ENCODE assay signal across 20 cellular contexts in the genomic region with DNA sequence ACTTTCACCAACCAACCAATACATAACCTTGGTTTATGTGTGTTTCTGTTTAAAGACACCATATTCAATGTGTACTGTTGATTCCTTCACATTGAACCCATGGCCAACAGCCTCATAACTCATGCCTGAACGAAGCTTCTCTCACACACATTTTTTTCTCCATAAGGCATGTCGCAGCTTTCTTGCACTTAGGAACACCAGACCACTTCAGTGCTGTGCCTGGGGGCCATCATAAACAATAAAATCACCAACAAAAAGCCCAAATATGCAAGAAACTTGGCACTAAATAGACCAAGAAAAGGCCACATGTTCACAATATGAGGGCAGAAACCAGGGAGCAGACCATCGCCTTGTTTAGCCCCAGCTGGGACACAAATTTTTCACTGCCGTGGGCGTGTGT.
"Had no signal": no experiment of that assay in that cellular context is flagged by ENCODE, and none has a peak within 500 bp of the region (broad histone marks: within the 10 kb centered on the region; RNA-seq: fewer than 3 reads in every experiment).

No MANE protein-coding gene starts in this region.

- DNase-seq: activated T-cell treated with anti-CD3 and anti-CD28 coated beads, Interleukin-2, amount 50 U/mL, for 4 hours; NCI-H1105; NCI-H1436; NCI-H1930; NCI-H2081 treated with DMSO at 0.1 percent for 48 hours; NCI-H524 treated with DMSO at 0.1 percent for 48 hours; SIG-M5; T-helper 17 cell had no signal

- H3K36me3 ChIP-seq: adrenal gland, brain microvascular endothelial cell had no signal

- H3K4me3 Mint-ChIP-seq: activated CD4-positive, alpha-beta T cell treated with anti-CD3 and anti-CD28 coated beads for 36 hours; activated CD4-positive, alpha-beta T cell treated with anti-CD3 and anti-CD28 coated beads, Interleukin-2, amount 10 ng/mL, durations not matched to agents 7 days and 5 days; activated CD8-positive, alpha-beta T cell treated with anti-CD3 and anti-CD28 coated beads, Interleukin-2, amount 10 ng/mL, durations not matched to agents 7 days and 5 days; activated naive CD4-positive, alpha-beta T cell treated with anti-CD3 and anti-CD28 coated beads for 36 hours; activated T-cell treated with anti-CD3 and anti-CD28 coated beads, Interleukin-2, amount 50 U/mL, for 4 hours; activated T-helper 1 cell treated with anti-CD3 and anti-CD28 coated beads, Interleukin-12 subunit alpha, Interleukin-12 subunit beta, Interleukin-2, Interleukin-4 antibody, amounts not matched to agents 30 ng/mL and 10 ng/mL and 1 ng/mL, durations not matched to agents 14 hours and 24 hours and 36 hours; T-cell; T-helper 17 cell; WTC11 had no signal

- H3K9me3 ChIP-seq: adrenal gland had no signal

- H3K4me3 ChIP-seq: adrenal gland had no signal

- H3K36me3 Mint-ChIP-seq: T-cell, WTC11 had no signal

- H3K27ac ChIP-seq: adrenal gland, brain microvascular endothelial cell, RWPE1 had no signal

- H3K27me3 ChIP-seq: adrenal gland, brain microvascular endothelial cell had no signal

- H3K27ac Mint-ChIP-seq: activated CD4-positive, alpha-beta T cell treated with anti-CD3 and anti-CD28 coated beads for 36 hours; activated CD4-positive, alpha-beta T cell treated with anti-CD3 and anti-CD28 coated beads, Interleukin-2, amount 10 ng/mL, durations not matched to agents 7 days and 5 days; activated CD8-positive, alpha-beta T cell treated with anti-CD3 and anti-CD28 coated beads, Interleukin-2, amount 10 ng/mL, durations not matched to agents 7 days and 5 days; activated naive CD4-positive, alpha-beta T cell treated with anti-CD3 and anti-CD28 coated beads for 36 hours; activated T-helper 1 cell treated with anti-CD3 and anti-CD28 coated beads, Interleukin-12 subunit alpha, Interleukin-12 subunit beta, Interleukin-2, Interleukin-4 antibody, amounts not matched to agents 30 ng/mL and 10 ng/mL and 1 ng/mL, durations not matched to agents 14 hours and 24 hours and 36 hours; T-cell; T-helper 17 cell had no signal

- H3K4me1 ChIP-seq: adrenal gland had no signal

- H3K9me3 Mint-ChIP-seq: activated CD4-positive, alpha-beta T cell treated with anti-CD3 and anti-CD28 coated beads, Interleukin-2, amount 10 ng/mL, durations not matched to agents 7 days and 5 days; activated naive CD4-positive, alpha-beta T cell treated with anti-CD3 and anti-CD28 coated beads for 36 hours; activated T-helper 1 cell treated with anti-CD3 and anti-CD28 coated beads, Interleukin-12 subunit alpha, Interleukin-12 subunit beta, Interleukin-2, Interleukin-4 antibody, amounts not matched to agents 30 ng/mL and 10 ng/mL and 1 ng/mL, durations not matched to agents 14 hours and 24 hours and 36 hours had no signal

- ATAC-seq: activated CD4-positive, CD25-positive, alpha-beta regulatory T cell treated with anti-CD3 and anti-CD28 coated beads, Interleukin-2, amount 50 U/mL, for 24 hours; activated CD8-positive, alpha-beta T cell treated with anti-CD3 and anti-CD28 coated beads, Interleukin-2, amount 10 ng/mL, durations not matched to agents 7 days and 5 days; activated T-cell treated with anti-CD3 and anti-CD28 coated beads, Interleukin-2, amount 50 U/mL, for 4 hours; Right ventricle myocardium inferior; T-cell; T-helper 17 cell had no signal

- H3K4me1 Mint-ChIP-seq: activated CD4-positive, alpha-beta T cell treated with anti-CD3 and anti-CD28 coated beads for 36 hours; activated CD4-positive, alpha-beta T cell treated with anti-CD3 and anti-CD28 coated beads, Interleukin-2, amount 10 ng/mL, durations not matched to agents 7 days and 5 days; T-cell had no signal
